9 cellular contexts compared by ENCODE assay signal in genomic region chr11:10405858-10406592, GRCh38. TPM values are rescaled to one million over a fixed set of nuclear protein-coding genes. Genes with fewer than 3 reads are reported as not detected.
A peak's percentile ranks its signal among the peaks of the same experiment; 100 is the strongest.
DNase-seq lines count a peak whose midpoint lies in the region; ATAC-seq and TF ChIP-seq lines count a peak whose summit lies in the region.
"Had no signal": no experiment of that assay in that cellular context is flagged by ENCODE, and none has a peak within 500 bp of the region (broad histone marks: within the 10 kb centered on the region; RNA-seq: fewer than 3 reads in every experiment).

No MANE protein-coding gene starts in this region.

- H3F3A ChIP-seq in Loucy (ENCODE audit: low read depth), result peaks cover 3% of the 10 kb centered on the region; the same call in 1 of the 2 replicates

- no peak for DNase-seq in Right ventricle myocardium inferior (ENCODE audit: missing footprints)
- DNase-seq in cardiac septum (ENCODE audit: low spot score), result no peak
- peak; percentile 84 for DNase-seq in Panc1 (ENCODE audit: low read depth, low spot score)
- peak; percentile 61 for DNase-seq in activated naive CD4-positive, alpha-beta T cell treated with anti-CD3 and anti-CD28 coated beads for 36 hours
- peak; percentile 53 for DNase-seq in glutamatergic neuron
- peak; percentile 77 to 88 for DNase-seq in trophoblast cell
- peak in 1 of 2 donors; percentile 95 for DNase-seq in vagina (ENCODE audit: extremely low spot score in 2 of 2)

- no peak overlapping the region for H3K14ac ChIP-seq in trophoblast cell (ENCODE audit: low read length)

- no CpG with 5 or more reads among the region's 6 CpGs for WGBS in trophoblast cell (ENCODE audit: extremely low coverage, insufficient coverage, insufficient read length)

- no peak overlapping the region for H2AFZ ChIP-seq in Loucy (ENCODE audit: low read length)
- H2AFZ ChIP-seq in trophoblast cell (ENCODE audit: insufficient read depth, low read length, poor library complexity), result no peak overlapping the region

- no peak overlapping the region for H4K91ac ChIP-seq in trophoblast cell (ENCODE audit: low read depth, low read length)

- H3K4me3 Mint-ChIP-seq in activated naive CD4-positive, alpha-beta T cell treated with anti-CD3 and anti-CD28 coated beads for 36 hours, result no peak overlapping the region
- no peak overlapping the region for H3K4me3 Mint-ChIP-seq in glutamatergic neuron (ENCODE audit: unreplicated experiment)

- in situ Hi-C loops in Panc1 (cut with HindIII; ENCODE audit: low pct_unique_long_range_greater_than_20kb, low sequenced_read_pairs), result no loop called here

- H3K9me2 ChIP-seq in Loucy (replicated peaks; ENCODE audit: low read depth, low read length), result no peaks in the 10 kb centered on the region

- POLR2A ChIA-PET in Panc1 (lab: Charles Lee), result interaction anchor here (0.5 to 0.7 kb wide), 3 partner anchors 25 to 1082 kb away, joined by 3 to 13 read pairs (median 3); no protein-coding TSS in a partner anchor

- H3K79me2 ChIP-seq in Loucy (ENCODE audit: insufficient read depth, low read length), result no peaks in the 10 kb centered on the region
- no peaks in the 10 kb centered on the region for H3K79me2 ChIP-seq in trophoblast cell (ENCODE audit: control insufficient read depth, insufficient read depth, low read length, poor library complexity)

- H3K4me2 ChIP-seq in Loucy (ENCODE audit: low read depth, low read length, poor library complexity, severe bottlenecking) (peak overlapping the region; percentile 10), trophoblast cell (ENCODE audit: low read length) (no peak overlapping the region)

- no peak overlapping the region for H3K4ac ChIP-seq in trophoblast cell (ENCODE audit: low read depth, low read length)

- no peaks in the 10 kb centered on the region for H3K9me3 Mint-ChIP-seq in activated naive CD4-positive, alpha-beta T cell treated with anti-CD3 and anti-CD28 coated beads for 36 hours
- no peaks in the 10 kb centered on the region for H3K9me3 Mint-ChIP-seq in glutamatergic neuron (ENCODE audit: unreplicated experiment)

- intact Hi-C loops in Right ventricle myocardium inferior (cut with DNase I) (loop anchor here (1.0 to 10.0 kb wide), 3 partner anchors 109 to 329 kb away; no protein-coding TSS in a partner anchor), cardiac septum (cut with DNase I) (loop anchor here (2.0 to 5.0 kb wide), 2 partner anchors 106 to 331 kb away; no protein-coding TSS in a partner anchor), Panc1 (cut with micrococcal nuclease; ENCODE audit: unreplicated experiment) (loop anchor here (1.0 to 10.0 kb wide), 3 partner anchors 139 to 329 kb away; partner anchors contain the start of gene RNF141), vagina (cut with DNase I) (loop anchor here (1.0 kb wide), 1 partner anchor 329 kb away; no protein-coding TSS in a partner anchor)
- intact Hi-C loops in activated naive CD4-positive, alpha-beta T cell treated with anti-CD3 and anti-CD28 coated beads for 36 hours (cut with micrococcal nuclease), result loop anchor here (1.0 kb wide), 2 partner anchors 248 to 329 kb away; no protein-coding TSS in a partner anchor

- H3K4me3 ChIP-seq in Loucy (ENCODE audit: low read length, poor library complexity, severe bottlenecking) (no peak overlapping the region), Panc1 (ENCODE audit: low read depth in 2 of 2, low read length in 2 of 2) (no peak overlapping the region), trophoblast cell (ENCODE audit: low read depth, low read length) (no peak overlapping the region), vagina (no peak overlapping the region)
- H3K4me3 ChIP-seq: skin epidermis had no signal

- peaks cover 15% of the 10 kb centered on the region for H3K4me1 Mint-ChIP-seq in activated naive CD4-positive, alpha-beta T cell treated with anti-CD3 and anti-CD28 coated beads for 36 hours (ENCODE audit: low read depth)
- H3K4me1 Mint-ChIP-seq in glutamatergic neuron (ENCODE audit: low read depth, unreplicated experiment), result no peaks in the 10 kb centered on the region

- H3K9ac ChIP-seq in Loucy (ENCODE audit: low read depth, low read length, poor library complexity, severe bottlenecking) (no peak overlapping the region), trophoblast cell (ENCODE audit: low read length) (no peak overlapping the region)

- no peaks in the 10 kb centered on the region for H3K27me3 ChIP-seq in Loucy (ENCODE audit: insufficient read depth, low read length, poor library complexity, severe bottlenecking)
- H3K27me3 ChIP-seq in Panc1 (ENCODE audit: control insufficient read depth, insufficient read depth, low read length), result no peaks in the 10 kb centered on the region
- H3K27me3 ChIP-seq in trophoblast cell (ENCODE audit: insufficient read depth, low read length), result no peaks in the 10 kb centered on the region
- H3K27me3 ChIP-seq in vagina, result no peaks in the 10 kb centered on the region

- H3K4me1 ChIP-seq in Loucy (ENCODE audit: insufficient read depth, low read length, poor library complexity, severe bottlenecking) (peaks cover 63% of the 10 kb centered on the region), Panc1 (ENCODE audit: control insufficient read depth, insufficient read depth, low read length) (peaks cover 18% of the 10 kb centered on the region), trophoblast cell (ENCODE audit: control insufficient read depth in 1 of 2, insufficient read depth in 2 of 2, low read length in 2 of 2) (no peaks in the 10 kb centered on the region), vagina (peaks cover 25% of the 10 kb centered on the region)

- H3K27ac ChIP-seq in Panc1 (ENCODE audit: low read length), result peak overlapping the region; percentile 4; the same call in 1 of the 2 replicates
- no peak overlapping the region for H3K27ac ChIP-seq in trophoblast cell (ENCODE audit: low read depth, low read length)
- peak overlapping the region; percentile 6 for H3K27ac ChIP-seq in vagina

- no peak overlapping the region for H3K27ac Mint-ChIP-seq in activated naive CD4-positive, alpha-beta T cell treated with anti-CD3 and anti-CD28 coated beads for 36 hours
- H3K27ac Mint-ChIP-seq in glutamatergic neuron (ENCODE audit: unreplicated experiment), result no peak overlapping the region

- H4K20me1 ChIP-seq in Loucy (ENCODE audit: insufficient read depth, low read length, poor library complexity, severe bottlenecking), result no peaks in the 10 kb centered on the region

- H3K18ac ChIP-seq in trophoblast cell (ENCODE audit: low read length), result no peak overlapping the region

- no peaks in the 10 kb centered on the region for H3K9me3 ChIP-seq in Loucy (ENCODE audit: insufficient read depth, low read depth, low read length)
- no peaks in the 10 kb centered on the region for H3K9me3 ChIP-seq in Panc1 (ENCODE audit: control insufficient read depth, insufficient read depth, low read depth, low read length)
- no peaks in the 10 kb centered on the region for H3K9me3 ChIP-seq in trophoblast cell (ENCODE audit: insufficient read depth, low read depth, low read length)
- H3K9me3 ChIP-seq in vagina, result no peaks in the 10 kb centered on the region

- no peak overlapping the region for H4K12ac ChIP-seq in trophoblast cell (ENCODE audit: low read depth, low read length)

- no peak overlapping the region for H2BK5ac ChIP-seq in trophoblast cell (ENCODE audit: low read depth, low read length, poor library complexity)

- TF ChIP-seq POLR2A in vagina (IDR thresholded peaks at IDR 0.05), result no peak

- BruUV-seq in Panc1 (replicated peaks; lab: Mats Ljungman, UMichigan), result no TSS peak

- H3K79me1 ChIP-seq in trophoblast cell (ENCODE audit: low read length), result peaks cover 8% of the 10 kb centered on the region

- H3K36me3 ChIP-seq in Loucy (ENCODE audit: insufficient read depth, low read length) (no peaks in the 10 kb centered on the region), Panc1 (ENCODE audit: control insufficient read depth, insufficient read depth, low read length) (no peaks in the 10 kb centered on the region), trophoblast cell (ENCODE audit: control insufficient read depth in 1 of 2, insufficient read depth in 2 of 2, low read length in 2 of 2) (no peaks in the 10 kb centered on the region), vagina (no peaks in the 10 kb centered on the region)

- CTCF ChIA-PET in Panc1 (lab: Charles Lee), result interaction anchor here (0.6 to 1.2 kb wide), 10 partner anchors 45 to 329 kb away, joined by 3 to 10 read pairs (median 4); partner anchors contain the start of gene RNF141
- CTCF ChIA-PET in activated naive CD4-positive, alpha-beta T cell treated with anti-CD3 and anti-CD28 coated beads for 36 hours (lab: Charles Lee), result interaction anchor here (0.6 to 1.8 kb wide), 23 partner anchors 9 to 343 kb away, joined by 3 to 19 read pairs (median 4); partner anchors contain the start of genes AMPD3 and RNF141

- TF ChIP-seq CTCF in Loucy (conservative IDR thresholded peaks at IDR 0.05; ENCODE audit: low read length), result peak; percentile 77
- TF ChIP-seq CTCF in Panc1 (IDR thresholded peaks at IDR 0.05), result peak; percentile 96
- TF ChIP-seq CTCF in glutamatergic neuron (IDR thresholded peaks at IDR 0.05; ENCODE audit: partially characterized antibody, unreplicated experiment), result peak; percentile 57
- peak; percentile 69 to 77 (median 75) for TF ChIP-seq CTCF in vagina (IDR thresholded peaks at IDR 0.05)

- H2BK12ac ChIP-seq in trophoblast cell (ENCODE audit: low read length), result no peak overlapping the region

- H3K23ac ChIP-seq in trophoblast cell (ENCODE audit: low read length), result no peak overlapping the region

- H2BK120ac ChIP-seq in trophoblast cell (ENCODE audit: insufficient read depth, low read length, poor library complexity), result no peak overlapping the region

- H3K36me3 Mint-ChIP-seq in activated naive CD4-positive, alpha-beta T cell treated with anti-CD3 and anti-CD28 coated beads for 36 hours (ENCODE audit: low read depth), result no peaks in the 10 kb centered on the region
- no peaks in the 10 kb centered on the region for H3K36me3 Mint-ChIP-seq in glutamatergic neuron (ENCODE audit: unreplicated experiment)

- no peak overlapping the region for H4K8ac ChIP-seq in trophoblast cell (ENCODE audit: low read depth, low read length)

- ATAC-seq in Right ventricle myocardium inferior (peak; percentile 88), Panc1 (peak; percentile 91)

- no peak overlapping the region for H2AK5ac ChIP-seq in trophoblast cell (ENCODE audit: low read length)

- no peaks in the 10 kb centered on the region for H3K27me3 Mint-ChIP-seq in activated naive CD4-positive, alpha-beta T cell treated with anti-CD3 and anti-CD28 coated beads for 36 hours (ENCODE audit: low read depth)
- H3K27me3 Mint-ChIP-seq in glutamatergic neuron (ENCODE audit: unreplicated experiment), result no peaks in the 10 kb centered on the region

RNA-seq across cellular contexts. Expression of gene AMPD3, which starts 49.0 kb away (rescaled TPM):
- 3.5 TPM for total RNA-seq in Right ventricle myocardium inferior
- total RNA-seq in cardiac septum, result 3.4 TPM
- 12.5 TPM for total RNA-seq in Panc1 (2021; ENCODE audit: unreplicated experiment)
- polyA plus RNA-seq in Panc1 (2012; ENCODE audit: insufficient read length), result 8.9 TPM
- 10 to 100 TPM; 11.5 to 13.0 TPM for total RNA-seq in activated naive CD4-positive, alpha-beta T cell treated with anti-CD3 and anti-CD28 coated beads for 36 hours
- total RNA-seq in glutamatergic neuron (ENCODE audit: unreplicated experiment), result 0.44 TPM
- polyA plus RNA-seq in trophoblast cell (2013), result 2.4 and 2.7 TPM in 2 replicates
- total RNA-seq in vagina, result 20.1 TPM

Comparison
In these comparisons a context has a peak if more than half of its experiments do, and no peak if none do; other contexts are left out.
1. DNase-seq: peak in Panc1 (single experiment), activated naive CD4-positive, alpha-beta T cell treated with anti-CD3 and anti-CD28 coated beads for 36 hours (single experiment), glutamatergic neuron (single experiment) and trophoblast cell (2 of 2); none in Right ventricle myocardium inferior (single experiment) and cardiac septum (single experiment).
2. Peak in every context shown above with its lines, with median percentiles within 50 percentile points of each other: CTCF ChIP-seq.